Comparison of ENCODE assay signal across 15 cellular contexts in genomic region chr16:80503144-80503543, GRCh38. TPM values are rescaled to one million over a fixed set of nuclear protein-coding genes. Genes with fewer than 3 reads are reported as not detected.
DNase-seq lines count a peak whose midpoint lies in the region; ATAC-seq and TF ChIP-seq lines count a peak whose summit lies in the region.
"Had no signal": no experiment of that assay in that cellular context is flagged by ENCODE, and none has a peak within 500 bp of the region (broad histone marks: within the 10 kb centered on the region; RNA-seq: fewer than 3 reads in every experiment).

No MANE protein-coding gene starts in this region.

- H3K4me1 ChIP-seq in right cardiac atrium (ENCODE audit: control insufficient read depth, insufficient read depth, low read length) (no peaks in the 10 kb centered on the region), neural progenitor cell (peaks cover 6% of the 10 kb centered on the region), gastrocnemius medialis (no peaks in the 10 kb centered on the region)

- intact Hi-C loops in Right ventricle myocardium inferior (cut with DNase I) = no loop called here
- intact Hi-C loops in right cardiac atrium (cut with DNase I) = no loop called here
- intact Hi-C loops in gastrocnemius medialis (cut with DNase I; ENCODE audit: low total_unique reads) = no loop called here

- H3K27ac ChIP-seq in right cardiac atrium (ENCODE audit: low read length) = no peak overlapping the region
- no peak overlapping the region for H3K27ac ChIP-seq in neural progenitor cell
- peak overlapping the region; percentile 37 to 71 (median 48) for H3K27ac ChIP-seq in gastrocnemius medialis
- H3K27ac ChIP-seq: 22Rv1, BLaER1, GM23248 had no signal

- no peak overlapping the region for H3K9ac ChIP-seq in neural progenitor cell
- H3K9ac ChIP-seq: BLaER1, GM23248 had no signal

- H3K27me3 Mint-ChIP-seq in neural progenitor cell (ENCODE audit: insufficient read depth, low read depth) = peaks cover 3% of the 10 kb centered on the region

- no peak for DNase-seq in Right ventricle myocardium inferior (ENCODE audit: missing footprints)
- no peak for DNase-seq in right cardiac atrium
- no peak for DNase-seq in neural progenitor cell (ENCODE audit: low spot score)
- no peak for DNase-seq in gastrocnemius medialis
- no peak for DNase-seq in activated naive CD4-positive, alpha-beta T cell treated with anti-CD3 and anti-CD28 coated beads, Interleukin-2, amount 50 U/mL, for 16 hours
- no peak for DNase-seq in activated CD4-positive, alpha-beta T cell treated with anti-CD3 and anti-CD28 coated beads, Interleukin-2, amount 50 U/mL, for 4 hours
- DNase-seq: CD4-positive, CD25-positive, alpha-beta regulatory T cell; GM23248 had no signal

- H3K4me3 Mint-ChIP-seq in neural progenitor cell = no peak overlapping the region

- 51% methylated on average over 1 of the region's 1 CpG for WGBS in right cardiac atrium

- no peaks in the 10 kb centered on the region for H3K36me3 Mint-ChIP-seq in neural progenitor cell
- H3K36me3 Mint-ChIP-seq: CD4-positive, CD25-positive, alpha-beta regulatory T cell had no signal

- H3K36me3 ChIP-seq in neural progenitor cell = no peaks in the 10 kb centered on the region
- no peaks in the 10 kb centered on the region for H3K36me3 ChIP-seq in gastrocnemius medialis
- H3K36me3 ChIP-seq: BLaER1 had no signal

- no peaks in the 10 kb centered on the region for H4K20me1 ChIP-seq in neural progenitor cell (ENCODE audit: low read depth)
- H4K20me1 ChIP-seq: BLaER1 had no signal

- peaks cover 3% of the 10 kb centered on the region for H3K9me3 ChIP-seq in right cardiac atrium (ENCODE audit: control insufficient read depth, low read length)
- no peaks in the 10 kb centered on the region for H3K9me3 ChIP-seq in neural progenitor cell (ENCODE audit: low read depth)
- no peaks in the 10 kb centered on the region for H3K9me3 ChIP-seq in gastrocnemius medialis

- H3K9me3 Mint-ChIP-seq in neural progenitor cell = peaks cover 2% of the 10 kb centered on the region

- H3K4me2 ChIP-seq in neural progenitor cell = no peak overlapping the region
- H3K4me2 ChIP-seq: BLaER1 had no signal

- H3K79me2 ChIP-seq in neural progenitor cell (ENCODE audit: low read depth) = no peaks in the 10 kb centered on the region

- peak; percentile 21 for ATAC-seq in Right ventricle myocardium inferior
- ATAC-seq in right cardiac atrium = no peak
- peak; percentile 50 to 58 for ATAC-seq in gastrocnemius medialis
- ATAC-seq in GM21786 (IDR thresholded peaks at IDR 0.05; ENCODE audit: unreplicated experiment) = no peak
- ATAC-seq: HCT116, HepG2 had no signal

- peak overlapping the region; percentile 7 for H3K27ac Mint-ChIP-seq in neural progenitor cell
- H3K27ac Mint-ChIP-seq: CD4-positive, CD25-positive, alpha-beta regulatory T cell had no signal

- no peak for TF ChIP-seq CTCF in neural progenitor cell (IDR thresholded peaks at IDR 0.05)
- TF ChIP-seq CTCF in gastrocnemius medialis (IDR thresholded peaks at IDR 0.05 in 4 of 5, conservative IDR thresholded peaks at IDR 0.05 in 1 of 5) = no peak

- in situ Hi-C loops in gastrocnemius medialis (cut with MboI; ENCODE audit: low sequenced_read_pairs in 4 of 4) = no loop called here

- H3F3A ChIP-seq in neural progenitor cell (ENCODE audit: low read depth) = no peaks in the 10 kb centered on the region

- peaks cover 8% of the 10 kb centered on the region for H3K4me1 Mint-ChIP-seq in neural progenitor cell

- H3K4me3 ChIP-seq in right cardiac atrium (ENCODE audit: low read length) = no peak overlapping the region
- H3K4me3 ChIP-seq in neural progenitor cell = no peak overlapping the region
- H3K4me3 ChIP-seq in gastrocnemius medialis = no peak overlapping the region
- H3K4me3 ChIP-seq: BLaER1, GM23248 had no signal

- no peak overlapping the region for H2AFZ ChIP-seq in neural progenitor cell (replicated peaks)
- H2AFZ ChIP-seq: GM23248 had no signal

- no peaks in the 10 kb centered on the region for H3K27me3 ChIP-seq in right cardiac atrium (ENCODE audit: control insufficient read depth, insufficient read depth)
- H3K27me3 ChIP-seq in neural progenitor cell = no peaks in the 10 kb centered on the region
- no peaks in the 10 kb centered on the region for H3K27me3 ChIP-seq in gastrocnemius medialis
- H3K27me3 ChIP-seq: BLaER1 had no signal

- no peak for TF ChIP-seq POLR2A in gastrocnemius medialis (IDR thresholded peaks at IDR 0.05)

RNA-seq across cellular contexts. Expression of gene DYNLRB2, which starts 37.6 kb away (rescaled TPM):
- total RNA-seq in Right ventricle myocardium inferior = not detected
- 1 to 10 TPM in 1 of 4 donors, under 1 TPM in 1, not detected in 2; 0.56 to 1.0 TPM for total RNA-seq in right cardiac atrium
- polyA plus RNA-seq in right cardiac atrium = not detected
- total RNA-seq in neural progenitor cell (ENCODE audit: low replicate concordance) = not detected in 2 replicates
- total RNA-seq in gastrocnemius medialis = not detected
- total RNA-seq: A673; CD4-positive, CD25-positive, alpha-beta regulatory T cell; Daoy; GM23248; HepG2 had no signal
- polyA plus RNA-seq: GM23248, HepG2 had no signal

Comparison
In these comparisons a context has a peak if more than half of its experiments do, and no peak if none do; other contexts are left out.
1. ATAC-seq: peak in Right ventricle myocardium inferior (single experiment) and gastrocnemius medialis (2 of 2); none in right cardiac atrium (0 of 2) and GM21786 (single experiment).
2. H3K27ac ChIP-seq: peak in gastrocnemius medialis (4 of 4); none in right cardiac atrium (single experiment) and neural progenitor cell (single experiment).